ENCODE assay signal across 1 cellular context in the genomic region with DNA sequence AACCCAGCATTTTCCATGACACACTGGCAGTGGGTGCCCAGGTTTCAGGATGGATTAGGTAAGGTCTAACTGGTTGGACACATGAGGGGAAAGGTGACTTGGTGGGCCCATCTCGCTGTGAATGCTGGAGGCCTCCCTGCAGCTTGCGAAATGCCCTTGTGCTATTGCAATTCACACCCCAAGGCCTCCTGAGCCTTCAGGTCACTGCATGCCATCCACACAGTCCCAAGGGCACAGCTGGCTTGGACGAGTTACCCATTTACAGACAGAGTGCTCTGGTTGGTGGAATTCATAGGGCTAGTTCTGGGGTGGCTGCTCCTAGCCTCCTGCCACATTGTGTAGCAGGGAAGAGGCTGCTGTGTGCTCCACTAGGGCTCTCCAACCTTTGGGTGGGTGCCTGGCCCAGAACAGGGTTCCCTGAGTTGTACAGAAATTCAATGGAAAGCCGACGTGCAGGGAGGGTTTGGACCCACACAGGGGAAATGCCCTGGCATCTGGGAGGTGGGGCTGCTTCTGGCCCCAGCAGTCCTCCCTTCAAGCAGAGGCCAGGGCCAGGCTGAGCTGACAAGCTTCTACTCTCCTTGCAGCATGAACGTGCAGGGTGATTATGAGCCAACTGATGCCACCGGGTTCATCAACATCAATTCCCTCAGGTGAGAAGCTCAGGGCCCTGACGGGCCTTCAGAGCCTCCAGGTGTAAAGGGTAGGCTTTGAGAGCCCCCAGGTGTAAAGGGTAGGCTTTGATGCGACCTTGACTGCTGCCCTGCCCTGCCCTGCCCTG.
A peak's percentile ranks its signal among the peaks of the same experiment; 100 is the strongest.
TF ChIP-seq lines count a peak whose summit lies in the region.

No MANE protein-coding gene starts in this region.

TF ChIP-seq in HepG2, 621 proteins besides CTCF, POLR2A, EP300 and RAD21 (continued from another document and continues in another):
- TF ChIP-seq, protein P1, sequence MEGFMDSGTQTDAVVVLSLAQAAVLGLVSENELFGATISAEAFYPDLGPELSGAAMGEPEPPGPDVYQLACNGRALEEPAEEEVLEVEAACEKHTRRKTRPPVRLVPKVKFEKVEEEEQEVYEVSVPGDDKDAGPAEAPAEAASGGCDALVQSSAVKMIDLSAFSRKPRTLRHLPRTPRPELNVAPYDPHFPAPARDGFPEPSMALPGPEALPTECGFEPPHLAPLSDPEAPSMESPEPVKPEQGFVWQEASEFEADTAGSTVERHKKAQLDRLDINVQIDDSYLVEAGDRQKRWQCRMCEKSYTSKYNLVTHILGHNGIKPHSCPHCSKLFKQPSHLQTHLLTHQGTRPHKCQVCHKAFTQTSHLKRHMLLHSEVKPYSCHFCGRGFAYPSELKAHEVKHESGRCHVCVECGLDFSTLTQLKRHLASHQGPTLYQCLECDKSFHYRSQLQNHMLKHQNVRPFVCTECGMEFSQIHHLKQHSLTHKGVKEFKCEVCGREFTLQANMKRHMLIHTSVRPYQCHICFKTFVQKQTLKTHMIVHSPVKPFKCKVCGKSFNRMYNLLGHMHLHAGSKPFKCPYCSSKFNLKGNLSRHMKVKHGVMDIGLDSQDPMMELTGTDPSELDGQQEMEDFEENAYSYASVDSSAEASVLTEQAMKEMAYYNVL (CRISPR knock-in tag; IDR thresholded peaks at IDR 0.05; ENCODE audit: borderline replicate concordance) = no peak; the same call in 1 of the 2 replicates
- TF ChIP-seq GPN1 (CRISPR knock-in tag; IDR thresholded peaks at IDR 0.05; ENCODE audit: borderline replicate concordance) (no peak), ZNF17 (CRISPR knock-in tag; IDR thresholded peaks at IDR 0.05) (no peak), HBP1 (CRISPR knock-in tag; IDR thresholded peaks at IDR 0.05; ENCODE audit: low read depth) (no peak), ZSCAN20 (CRISPR knock-in tag; IDR thresholded peaks at IDR 0.05; ENCODE audit: borderline replicate concordance) (no peak; the same call in 1 of the 2 replicates), GABPB1 (CRISPR knock-in tag; IDR thresholded peaks at IDR 0.05) (no peak; the same call in 1 of the 2 replicates), ZXDC (CRISPR knock-in tag; IDR thresholded peaks at IDR 0.05) (0 out of 2 replicates have a peak, but pooled peaks have one; percentile 44), KLF11 (CRISPR knock-in tag; IDR thresholded peaks at IDR 0.05) (no peak), MYPOP (CRISPR knock-in tag; IDR thresholded peaks at IDR 0.05) (peak; percentile 86), ATM (IDR thresholded peaks at IDR 0.05; ENCODE audit: borderline replicate concordance) (no peak), MLX (CRISPR knock-in tag; IDR thresholded peaks at IDR 0.05) (peak; percentile 73), ARID2 (CRISPR knock-in tag; IDR thresholded peaks at IDR 0.05; ENCODE audit: borderline replicate concordance) (no peak), ZNF792 (CRISPR knock-in tag; IDR thresholded peaks at IDR 0.05) (peak; percentile 95), DMTF1 (CRISPR knock-in tag; IDR thresholded peaks at IDR 0.05) (no peak), ZNF280B (CRISPR knock-in tag; IDR thresholded peaks at IDR 0.05; ENCODE audit: borderline replicate concordance) (no peak), BCL6 (CRISPR knock-in tag; IDR thresholded peaks at IDR 0.05) (peak; percentile 53), ZNF34 (CRISPR knock-in tag; IDR thresholded peaks at IDR 0.05; ENCODE audit: borderline replicate concordance) (no peak), ZNF839 (CRISPR knock-in tag; IDR thresholded peaks at IDR 0.05; ENCODE audit: borderline replicate concordance) (no peak), ZSCAN25 (CRISPR knock-in tag; IDR thresholded peaks at IDR 0.05) (peak; percentile 73; the same call in 1 of the 2 replicates), ZNF549 (CRISPR knock-in tag; IDR thresholded peaks at IDR 0.05) (no peak), TBX3 (IDR thresholded peaks at IDR 0.05; ENCODE audit: borderline replicate concordance) (peak; percentile 81; the same call in 1 of the 2 replicates), RBFOX2 (IDR thresholded peaks at IDR 0.05; ENCODE audit: low read depth, low read length) (peak; percentile 48; the same call in 1 of the 2 replicates), ZNF781 (CRISPR knock-in tag; IDR thresholded peaks at IDR 0.05; ENCODE audit: borderline replicate concordance, not compliant biosample characterization) (peak; percentile 86), THYN1 (CRISPR knock-in tag; IDR thresholded peaks at IDR 0.05; ENCODE audit: borderline replicate concordance, low read depth) (no peak), AFF4 (CRISPR knock-in tag; IDR thresholded peaks at IDR 0.05) (peak; percentile 75; the same call in 1 of the 2 replicates), MIER2 (CRISPR knock-in tag; IDR thresholded peaks at IDR 0.05) (no peak; the same call in 1 of the 2 replicates), SNAPC5 (CRISPR knock-in tag; IDR thresholded peaks at IDR 0.05; ENCODE audit: borderline replicate concordance) (no peak; the same call in 1 of the 2 replicates), LCORL (IDR thresholded peaks at IDR 0.05) (no peak), LCORL (CRISPR knock-in tag; IDR thresholded peaks at IDR 0.05) (peak; percentile 35; the same call in 1 of the 2 replicates), ZFP82 (CRISPR knock-in tag; IDR thresholded peaks at IDR 0.05; ENCODE audit: borderline replicate concordance) (no peak; the same call in 1 of the 2 replicates), NR1H2 (CRISPR knock-in tag; IDR thresholded peaks at IDR 0.05; ENCODE audit: borderline replicate concordance, low read depth) (no peak), ZNF572 (CRISPR knock-in tag; IDR thresholded peaks at IDR 0.05) (0 out of 2 replicates have a peak, but pooled peaks have one; percentile 22), ZNF607 (CRISPR knock-in tag; IDR thresholded peaks at IDR 0.05; ENCODE audit: borderline replicate concordance) (peak; percentile 77; the same call in 1 of the 2 replicates), ZNF782 (CRISPR knock-in tag; IDR thresholded peaks at IDR 0.05; ENCODE audit: borderline replicate concordance) (0 out of 2 replicates have a peak, but pooled peaks have one; percentile 68), ZNF83 (CRISPR knock-in tag; IDR thresholded peaks at IDR 0.05; ENCODE audit: borderline replicate concordance) (no peak), ARNT (IDR thresholded peaks at IDR 0.05) (no peak), FOSL2 (CRISPR knock-in tag; IDR thresholded peaks at IDR 0.05) (peak; percentile 89), GTF2F1 (IDR thresholded peaks at IDR 0.05; ENCODE audit: low read length) (no peak), GMEB1 (CRISPR knock-in tag; IDR thresholded peaks at IDR 0.05; ENCODE audit: borderline replicate concordance) (peak; percentile 53; the same call in 1 of the 2 replicates), FOXM1 (CRISPR knock-in tag; IDR thresholded peaks at IDR 0.05) (no peak)
